In genomic region chr2:143139835-143140393, GRCh38 we compare ENCODE assay signal across 15 cellular contexts. TPM values are rescaled to one million over a fixed set of nuclear protein-coding genes. Genes with fewer than 3 reads are reported as not detected.
DNase-seq lines count a peak whose midpoint lies in the region; ATAC-seq and FAIRE-seq lines count a peak whose summit lies in the region.
"Had no signal": no experiment of that assay in that cellular context is flagged by ENCODE, and none has a peak within 500 bp of the region (broad histone marks: within the 10 kb centered on the region; RNA-seq: fewer than 3 reads in every experiment).

No MANE protein-coding gene starts in this region.

- no peaks in the 10 kb centered on the region for H3K9me3 ChIP-seq in T-helper 17 cell (ENCODE audit: control insufficient read depth, low read length, poor library complexity, severe bottlenecking)

- peaks cover 86% of the 10 kb centered on the region for H3K4me1 Mint-ChIP-seq in activated T-cell treated with anti-CD3 and anti-CD28 coated beads, Interleukin-2, amount 50 U/mL, for 4 hours (ENCODE audit: low read depth)
- peaks cover 65% of the 10 kb centered on the region for H3K4me1 Mint-ChIP-seq in T-helper 17 cell
- peaks cover 66% of the 10 kb centered on the region for H3K4me1 Mint-ChIP-seq in stimulated activated effector memory CD8-positive, alpha-beta T cell treated with anti-CD3 and anti-CD28 coated beads, Interleukin-12 subunit alpha, Interleukin-12 subunit beta, amount 100 ng/mL, for 72 hours

- ATAC-seq in activated T-cell treated with anti-CD3 and anti-CD28 coated beads, Interleukin-2, amount 50 U/mL, for 4 hours: peak; percentile 38 to 65
- ATAC-seq in HG02571 (IDR thresholded peaks at IDR 0.05; ENCODE audit: unreplicated experiment): peak; percentile 38
- ATAC-seq in T-helper 17 cell: peak; percentile 64
- ATAC-seq in stimulated activated effector memory CD8-positive, alpha-beta T cell treated with anti-CD3 and anti-CD28 coated beads, Interleukin-12 subunit alpha, Interleukin-12 subunit beta, amount 100 ng/mL, for 72 hours: peak; percentile 59
- ATAC-seq: HCT116, left cardiac atrium had no signal

- FAIRE-seq in frontal cortex (lab: Jason Lieb, UNC): no peak
- FAIRE-seq: G401.6 had no signal

- peaks cover 21% of the 10 kb centered on the region for H3K36me3 Mint-ChIP-seq in activated T-cell treated with anti-CD3 and anti-CD28 coated beads, Interleukin-2, amount 50 U/mL, for 4 hours (ENCODE audit: insufficient read depth)
- H3K36me3 Mint-ChIP-seq in T-helper 17 cell (ENCODE audit: low read depth): peaks cover 9% of the 10 kb centered on the region
- peaks cover 11% of the 10 kb centered on the region for H3K36me3 Mint-ChIP-seq in stimulated activated effector memory CD8-positive, alpha-beta T cell treated with anti-CD3 and anti-CD28 coated beads, Interleukin-12 subunit alpha, Interleukin-12 subunit beta, amount 100 ng/mL, for 72 hours

- peak overlapping the region; percentile 89 for H3K27ac Mint-ChIP-seq in T-helper 17 cell
- peak overlapping the region; percentile 84 for H3K27ac Mint-ChIP-seq in stimulated activated effector memory CD8-positive, alpha-beta T cell treated with anti-CD3 and anti-CD28 coated beads, Interleukin-12 subunit alpha, Interleukin-12 subunit beta, amount 100 ng/mL, for 72 hours

- H3K4me3 Mint-ChIP-seq in activated T-cell treated with anti-CD3 and anti-CD28 coated beads, Interleukin-2, amount 50 U/mL, for 4 hours: peak overlapping the region; percentile 75
- H3K4me3 Mint-ChIP-seq in T-helper 17 cell: peak overlapping the region; percentile 77
- H3K4me3 Mint-ChIP-seq in stimulated activated effector memory CD8-positive, alpha-beta T cell treated with anti-CD3 and anti-CD28 coated beads, Interleukin-12 subunit alpha, Interleukin-12 subunit beta, amount 100 ng/mL, for 72 hours: peak overlapping the region; percentile 45

- DNase-seq in activated T-cell treated with anti-CD3 and anti-CD28 coated beads, Interleukin-2, amount 50 U/mL, for 4 hours: no peak
- DNase-seq in activated T-cell treated with anti-CD3 and anti-CD28 coated beads, Interleukin-2, amount 50 U/mL, for 1 hour: no peak
- DNase-seq in T-helper 17 cell: no peak
- DNase-seq in stimulated activated effector memory CD8-positive, alpha-beta T cell treated with anti-CD3 and anti-CD28 coated beads, Interleukin-12 subunit alpha, Interleukin-12 subunit beta, amount 100 ng/mL, for 72 hours (ENCODE audit: low spot score in 2 of 2): no peak
- DNase-seq in frontal cortex (ENCODE audit: low spot score in 2 of 2): no peak
- no peak for DNase-seq in foreskin melanocyte
- DNase-seq in EL: no peak
- DNase-seq: amniotic stem cell, foreskin fibroblast, left cardiac atrium, NCI-H345 had no signal

- no peaks in the 10 kb centered on the region for H3K9me3 Mint-ChIP-seq in activated T-cell treated with anti-CD3 and anti-CD28 coated beads, Interleukin-2, amount 50 U/mL, for 4 hours
- no peaks in the 10 kb centered on the region for H3K9me3 Mint-ChIP-seq in stimulated activated effector memory CD8-positive, alpha-beta T cell treated with anti-CD3 and anti-CD28 coated beads, Interleukin-12 subunit alpha, Interleukin-12 subunit beta, amount 100 ng/mL, for 72 hours

- H3K27me3 Mint-ChIP-seq in activated T-cell treated with anti-CD3 and anti-CD28 coated beads, Interleukin-2, amount 50 U/mL, for 4 hours (ENCODE audit: low read depth): no peaks in the 10 kb centered on the region
- H3K27me3 Mint-ChIP-seq in T-helper 17 cell: no peaks in the 10 kb centered on the region

RNA-seq across cellular contexts. Expression of gene ARHGAP15, which starts 10.7 kb away (rescaled TPM):
- 10 to 100 TPM; 16.3 to 26.5 (median 25.6) TPM for total RNA-seq in activated T-cell treated with anti-CD3 and anti-CD28 coated beads, Interleukin-2, amount 50 U/mL, for 4 hours
- total RNA-seq in T-helper 17 cell: 100 to 1,000 TPM; 277 to 309 TPM
- 19.2 TPM for total RNA-seq in frontal cortex
- total RNA-seq: MCF 10A had no signal

Comparison
In these comparisons a context has a peak if more than half of its experiments do, and no peak if none do; other contexts are left out.
1. RNA of gene ARHGAP15, which starts 10.7 kb away (total RNA-seq): 277 to 309 TPM in T-helper 17 cell; 16.3 to 26.5 TPM in activated T-cell treated with anti-CD3 and anti-CD28 coated beads, Interleukin-2, amount 50 U/mL, for 4 hours and 19.2 TPM in frontal cortex (single experiment); every median in the first group is over 10 times any median in the second.
2. Peak in every context shown above with its lines, with median percentiles within 50 percentile points of each other: ATAC-seq and H3K4me3 Mint-ChIP-seq.